Comparison of ENCODE assay signal across 29 cellular contexts in the genomic region with DNA sequence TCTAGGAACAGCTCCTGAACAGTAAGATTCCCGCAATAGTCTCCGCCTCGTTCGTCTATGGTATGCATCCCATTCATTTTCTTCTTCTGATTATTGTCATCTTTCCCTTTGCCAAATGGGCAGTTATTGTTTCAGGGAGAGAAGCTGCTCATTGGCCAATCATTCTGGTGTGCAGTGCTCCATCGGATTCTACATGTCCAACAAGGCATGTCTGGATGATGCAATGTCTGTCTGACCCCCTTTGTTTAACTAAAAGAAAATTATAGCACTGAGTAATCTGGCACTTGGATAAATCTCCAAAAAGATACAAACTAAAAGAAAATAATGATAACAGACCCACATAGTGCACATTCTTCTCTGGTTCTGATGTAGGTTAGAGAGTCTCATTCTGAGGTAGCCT.
"Had no signal": no experiment of that assay in that cellular context is flagged by ENCODE, and none has a peak within 500 bp of the region (broad histone marks: within the 10 kb centered on the region; RNA-seq: fewer than 3 reads in every experiment).

No MANE protein-coding gene starts in this region.

- H3K27ac ChIP-seq: adrenal gland, KMS-11, PC-9, SJCRH30, SK-N-MC had no signal

- DNase-seq: activated CD4-positive, alpha-beta T cell treated with anti-CD3 and anti-CD28 coated beads, Interleukin-2, amount 10 ng/mL, durations not matched to agents 24 days and 14 days; activated CD4-positive, alpha-beta T cell treated with anti-CD3 and anti-CD28 coated beads, Interleukin-2, amount 50 U/mL, for 4 hours; activated CD8-positive, alpha-beta T cell treated with anti-CD3 and anti-CD28 coated beads for 36 hours; activated gamma-delta T cell; activated naive CD4-positive, alpha-beta T cell treated with Interleukin-2 at 50 U/mL for 16 hours; activated T-cell treated with anti-CD3 and anti-CD28 coated beads, Interleukin-2, amount 50 U/mL, for 24 hours; adrenal gland; central memory CD4-positive, alpha-beta T cell; MM.1S; MV-4-11; NCI-H1092; NCI-H1436 treated with DMSO at 0.1 percent for 48 hours; NCI-H1694 treated with DMSO at 0.1 percent for 48 hours; NCI-H2029; NCI-H345; NCI-H524 treated with DMSO at 0.1 percent for 48 hours; NCI-H748 treated with DMSO at 0.1 percent for 48 hours; NK-92 treated with Interleukin-12 subunit alpha and Interleukin-12 subunit beta, amount 100 ng/mL, for 24 hours; PC-9; SHP77; SJCRH30 had no signal

- H3K9ac ChIP-seq: KMS-11 had no signal

- H2AFZ ChIP-seq: PC-9 had no signal

- H3K4me1 Mint-ChIP-seq: activated CD4-positive, alpha-beta T cell treated with anti-CD3 and anti-CD28 coated beads, Interleukin-2, amount 10 ng/mL, durations not matched to agents 24 days and 14 days; activated naive CD4-positive, alpha-beta T cell treated with anti-CD3 and anti-CD28 coated beads, Interleukin-2, amount 50 U/mL, for 24 hours; brain had no signal

- FAIRE-seq: TTC549 had no signal

- H3K9me3 Mint-ChIP-seq: activated CD4-positive, alpha-beta T cell treated with anti-CD3 and anti-CD28 coated beads, Interleukin-2, amount 10 ng/mL, durations not matched to agents 24 days and 14 days; T-helper 1 cell treated with Interleukin-12 subunit alpha and Interleukin-12 subunit beta and Interleukin-4 antibody, amounts not matched to agents 30 μg/mL and 1 μg/mL, for 36 hours; T-helper 2 cell treated with Interferon-gamma antibody and Interleukin-4, amounts not matched to agents 5 μg/mL and 100 μg/mL, for 36 hours had no signal

- H3K4me3 Mint-ChIP-seq: activated CD4-positive, alpha-beta T cell treated with anti-CD3 and anti-CD28 coated beads, Interleukin-2, amount 10 ng/mL, durations not matched to agents 24 days and 14 days; activated CD8-positive, alpha-beta T cell treated with anti-CD3 and anti-CD28 coated beads for 36 hours; activated naive CD4-positive, alpha-beta T cell treated with anti-CD3 and anti-CD28 coated beads, Interleukin-2, amount 50 U/mL, for 24 hours; activated T-cell treated with anti-CD3 and anti-CD28 coated beads, Interleukin-2, amount 50 U/mL, for 24 hours; brain; T-helper 1 cell treated with Interleukin-12 subunit alpha and Interleukin-12 subunit beta and Interleukin-4 antibody, amounts not matched to agents 30 μg/mL and 1 μg/mL, for 36 hours; T-helper 2 cell treated with Interferon-gamma antibody and Interleukin-4, amounts not matched to agents 5 μg/mL and 100 μg/mL, for 36 hours had no signal

- H3K9me3 ChIP-seq: adrenal gland, SJCRH30 had no signal

- H3K4me2 ChIP-seq: KMS-11, PC-9 had no signal

- ATAC-seq: activated CD8-positive, alpha-beta T cell treated with anti-CD3 and anti-CD28 coated beads for 36 hours had no signal

- H3K4me3 ChIP-seq: adrenal gland, PC-9, SJCRH30, SK-N-MC had no signal

- H3K36me3 Mint-ChIP-seq: activated naive CD4-positive, alpha-beta T cell treated with anti-CD3 and anti-CD28 coated beads, Interleukin-2, amount 50 U/mL, for 24 hours had no signal

- H3K4me1 ChIP-seq: adrenal gland, SJCRH30 had no signal

- H3K27ac Mint-ChIP-seq: activated CD4-positive, alpha-beta T cell treated with anti-CD3 and anti-CD28 coated beads, Interleukin-2, amount 10 ng/mL, durations not matched to agents 24 days and 14 days; activated CD8-positive, alpha-beta T cell treated with anti-CD3 and anti-CD28 coated beads for 36 hours; activated naive CD4-positive, alpha-beta T cell treated with anti-CD3 and anti-CD28 coated beads, Interleukin-2, amount 50 U/mL, for 24 hours; activated T-cell treated with anti-CD3 and anti-CD28 coated beads, Interleukin-2, amount 50 U/mL, for 24 hours; activated T-helper 2 cell treated with anti-CD3 and anti-CD28 coated beads, Interferon-gamma antibody, Interleukin-2, Interleukin-4, amounts not matched to agents 10 μg/mL and 5 μg/mL and 100 μg/mL, durations not matched to agents 14 hours and 24 hours and 36 hours; brain; T-helper 1 cell treated with Interleukin-12 subunit alpha and Interleukin-12 subunit beta and Interleukin-4 antibody, amounts not matched to agents 30 μg/mL and 1 μg/mL, for 36 hours; T-helper 2 cell treated with Interferon-gamma antibody and Interleukin-4, amounts not matched to agents 5 μg/mL and 100 μg/mL, for 36 hours had no signal

- H3K36me3 ChIP-seq: adrenal gland had no signal

- H3K27me3 ChIP-seq: adrenal gland, SJCRH30 had no signal

- H3K27me3 Mint-ChIP-seq: activated CD4-positive, alpha-beta T cell treated with anti-CD3 and anti-CD28 coated beads, Interleukin-2, amount 10 ng/mL, durations not matched to agents 24 days and 14 days; activated CD8-positive, alpha-beta T cell treated with anti-CD3 and anti-CD28 coated beads for 36 hours; activated T-cell treated with anti-CD3 and anti-CD28 coated beads, Interleukin-2, amount 50 U/mL, for 24 hours; brain had no signal
